ENCODE assay signal across 10 cellular contexts in the genomic region with DNA sequence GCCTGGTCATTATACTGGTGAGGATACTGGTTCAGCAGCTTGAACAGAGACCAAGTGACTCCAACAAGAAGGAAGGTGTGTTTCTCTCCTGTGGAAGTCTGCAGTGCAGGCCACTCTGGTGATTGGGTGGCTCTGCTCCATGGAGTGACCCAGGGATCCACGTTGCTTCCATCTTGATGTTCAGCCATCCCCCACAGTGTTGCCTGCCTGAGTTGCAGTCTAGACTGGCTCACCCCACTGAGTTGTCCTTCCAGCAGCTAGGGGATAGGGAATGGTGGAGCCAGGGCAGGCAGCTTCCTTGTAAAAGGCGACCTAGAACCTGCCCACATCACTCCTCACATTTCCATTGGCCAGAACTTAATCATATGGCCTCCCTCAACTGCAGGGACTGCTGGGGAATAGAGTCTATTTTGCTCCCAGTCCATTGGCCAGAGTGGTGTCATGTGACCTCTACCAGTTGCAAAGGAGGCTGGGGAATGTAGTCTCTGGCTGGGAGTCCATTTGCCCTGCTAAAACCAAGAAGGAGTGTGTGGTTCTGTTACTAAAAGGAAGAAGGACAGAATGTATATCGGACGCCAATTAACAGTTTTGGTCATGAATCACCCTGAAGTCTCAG. TPM values are rescaled to one million over a fixed set of nuclear protein-coding genes. Genes with fewer than 3 reads are reported as not detected.
DNase-seq lines count a peak whose midpoint lies in the region; ATAC-seq, FAIRE-seq and TF ChIP-seq lines count a peak whose summit lies in the region.
"Had no signal": no experiment of that assay in that cellular context is flagged by ENCODE, and none has a peak within 500 bp of the region (broad histone marks: within the 10 kb centered on the region; RNA-seq: fewer than 3 reads in every experiment).

No MANE protein-coding gene starts in this region.

- in situ Hi-C loops in SK-MEL-5 (cut with HindIII; ENCODE audit: low pct_unique_long_range_greater_than_20kb, low sequenced_read_pairs): no loop called here

- peaks cover 78% of the 10 kb centered on the region for H3K36me3 Mint-ChIP-seq in activated T-helper 2 cell treated with anti-CD3 and anti-CD28 coated beads, Interferon-gamma antibody, Interleukin-2, Interleukin-4, amounts not matched to agents 10 μg/mL and 5 μg/mL and 100 μg/mL, durations not matched to agents 14 hours and 24 hours and 36 hours (ENCODE audit: low read depth)

- intact Hi-C loops in activated T-helper 2 cell treated with anti-CD3 and anti-CD28 coated beads, Interferon-gamma antibody, Interleukin-2, Interleukin-4, amounts not matched to agents 10 μg/mL and 5 μg/mL and 100 μg/mL, durations not matched to agents 14 hours and 24 hours and 36 hours (cut with micrococcal nuclease): no loop called here

- H3K27me3 Mint-ChIP-seq in activated T-helper 2 cell treated with anti-CD3 and anti-CD28 coated beads, Interferon-gamma antibody, Interleukin-2, Interleukin-4, amounts not matched to agents 10 μg/mL and 5 μg/mL and 100 μg/mL, durations not matched to agents 14 hours and 24 hours and 36 hours (ENCODE audit: low read depth): no peaks in the 10 kb centered on the region

- ATAC-seq in GM19023 (IDR thresholded peaks at IDR 0.05; ENCODE audit: unreplicated experiment): no peak
- ATAC-seq: gastrocnemius medialis had no signal

- no peaks in the 10 kb centered on the region for H3K4me1 Mint-ChIP-seq in activated T-helper 2 cell treated with anti-CD3 and anti-CD28 coated beads, Interferon-gamma antibody, Interleukin-2, Interleukin-4, amounts not matched to agents 10 μg/mL and 5 μg/mL and 100 μg/mL, durations not matched to agents 14 hours and 24 hours and 36 hours (ENCODE audit: low read depth)

- H3K27ac Mint-ChIP-seq in activated T-helper 2 cell treated with anti-CD3 and anti-CD28 coated beads, Interferon-gamma antibody, Interleukin-2, Interleukin-4, amounts not matched to agents 10 μg/mL and 5 μg/mL and 100 μg/mL, durations not matched to agents 14 hours and 24 hours and 36 hours: no peak overlapping the region

- no peak for FAIRE-seq in H54 (lab: Jason Lieb, UNC)
- no peak for FAIRE-seq in frontal cortex (lab: Jason Lieb, UNC)

- peaks cover 5% of the 10 kb centered on the region for H3K9me3 Mint-ChIP-seq in activated T-helper 2 cell treated with anti-CD3 and anti-CD28 coated beads, Interferon-gamma antibody, Interleukin-2, Interleukin-4, amounts not matched to agents 10 μg/mL and 5 μg/mL and 100 μg/mL, durations not matched to agents 14 hours and 24 hours and 36 hours

- no peak overlapping the region for H3K4me3 Mint-ChIP-seq in activated T-helper 2 cell treated with anti-CD3 and anti-CD28 coated beads, Interferon-gamma antibody, Interleukin-2, Interleukin-4, amounts not matched to agents 10 μg/mL and 5 μg/mL and 100 μg/mL, durations not matched to agents 14 hours and 24 hours and 36 hours (ENCODE audit: low read depth)

- no peak for TF ChIP-seq POLR2A in H54 (IDR thresholded peaks at IDR 0.05; ENCODE audit: low read depth, low read length)

- DNase-seq in COLO668 (lab: John Stamatoyannopoulos, UW; ENCODE audit: unreplicated experiment) (peak; percentile 10), H54 (ENCODE audit: insufficient read length, low spot score) (peak; percentile 50), SK-MEL-5 (ENCODE audit: low read depth, low spot score) (peak; percentile 61), glomerular endothelial cell (ENCODE audit: extremely low read depth, low read depth, low spot score) (peak; percentile 5), frontal cortex (ENCODE audit: low spot score in 2 of 2) (no peak)
- no peak for DNase-seq in activated T-helper 2 cell treated with anti-CD3 and anti-CD28 coated beads, Interferon-gamma antibody, Interleukin-2, Interleukin-4, amounts not matched to agents 10 μg/mL and 5 μg/mL and 100 μg/mL, durations not matched to agents 14 hours and 24 hours and 36 hours (ENCODE audit: low spot score)
- no peak for DNase-seq in stimulated activated CD4-positive, alpha-beta T cell treated with anti-CD3 and anti-CD28 coated beads, Interleukin-12 subunit alpha, Interleukin-12 subunit beta, amount 100 ng/mL, for 4 hours
- DNase-seq: gastrocnemius medialis; NK-92 treated with Interleukin-12 subunit alpha and Interleukin-12 subunit beta, amount 100 ng/mL, for 24 hours had no signal

RNA-seq across cellular contexts. Expression of a gene that starts 8.0 kb away (rescaled TPM):
- total RNA-seq in SK-MEL-5 (2014; rRNA removed; shearing (Covaris generic)): 12.4 and 15.5 TPM in 2 replicates
- 30.6 and 38.0 TPM in 2 replicates for polyA plus RNA-seq in SK-MEL-5 (2015; cell fraction: cytosol; rRNA removed)
- 13.2 and 17.7 TPM in 2 replicates for polyA plus RNA-seq in SK-MEL-5 (2015; cell fraction: nucleus; rRNA removed)
- 58.0 and 78.2 TPM in 2 replicates for total RNA-seq in glomerular endothelial cell
- total RNA-seq in activated T-helper 2 cell treated with anti-CD3 and anti-CD28 coated beads, Interferon-gamma antibody, Interleukin-2, Interleukin-4, amounts not matched to agents 10 μg/mL and 5 μg/mL and 100 μg/mL, durations not matched to agents 14 hours and 24 hours and 36 hours: 14.9 and 16.3 TPM in 2 replicates
- 7.3 TPM for total RNA-seq in frontal cortex

RNA-seq across cellular contexts. Expression of a gene that starts 57.5 kb away (rescaled TPM):
- 45.0 and 49.8 TPM in 2 replicates for total RNA-seq in SK-MEL-5 (2014; rRNA removed; shearing (Covaris generic))
- polyA plus RNA-seq in SK-MEL-5 (2015; cell fraction: cytosol; rRNA removed): 213 and 214 TPM in 2 replicates
- 39.0 and 43.5 TPM in 2 replicates for polyA plus RNA-seq in SK-MEL-5 (2015; cell fraction: nucleus; rRNA removed)
- total RNA-seq in glomerular endothelial cell: 210 and 221 TPM in 2 replicates
- 105 TPM in 2 replicates for total RNA-seq in activated T-helper 2 cell treated with anti-CD3 and anti-CD28 coated beads, Interferon-gamma antibody, Interleukin-2, Interleukin-4, amounts not matched to agents 10 μg/mL and 5 μg/mL and 100 μg/mL, durations not matched to agents 14 hours and 24 hours and 36 hours
- 83.2 TPM for total RNA-seq in frontal cortex

Comparison
In these comparisons a context has a peak if more than half of its experiments do, and no peak if none do; other contexts are left out.
1. DNase-seq: peak in COLO668 (single experiment), H54 (single experiment), SK-MEL-5 (single experiment) and glomerular endothelial cell (single experiment); none in activated T-helper 2 cell treated with anti-CD3 and anti-CD28 coated beads, Interferon-gamma antibody, Interleukin-2, Interleukin-4, amounts not matched to agents 10 μg/mL and 5 μg/mL and 100 μg/mL, durations not matched to agents 14 hours and 24 hours and 36 hours (single experiment), frontal cortex (0 of 2) and stimulated activated CD4-positive, alpha-beta T cell treated with anti-CD3 and anti-CD28 coated beads, Interleukin-12 subunit alpha, Interleukin-12 subunit beta, amount 100 ng/mL, for 4 hours (single experiment).